In genomic region chr16:32261526-32261925, GRCh38 we compare ENCODE assay signal across 2 cellular contexts. TPM values are rescaled to one million over a fixed set of nuclear protein-coding genes. Genes with fewer than 3 reads are reported as not detected.
"Had no signal": no experiment of that assay in that cellular context is flagged by ENCODE, and none has a peak within 500 bp of the region (broad histone marks: within the 10 kb centered on the region; RNA-seq: fewer than 3 reads in every experiment).

No MANE protein-coding gene starts in this region.

RNA-seq across cellular contexts. Expression of gene TP53TG3D, which starts 8.4 kb away (rescaled TPM):
- total RNA-seq: M059J had no signal
- polyA plus RNA-seq: IgD-negative memory B cell had no signal
